In the genomic region with DNA sequence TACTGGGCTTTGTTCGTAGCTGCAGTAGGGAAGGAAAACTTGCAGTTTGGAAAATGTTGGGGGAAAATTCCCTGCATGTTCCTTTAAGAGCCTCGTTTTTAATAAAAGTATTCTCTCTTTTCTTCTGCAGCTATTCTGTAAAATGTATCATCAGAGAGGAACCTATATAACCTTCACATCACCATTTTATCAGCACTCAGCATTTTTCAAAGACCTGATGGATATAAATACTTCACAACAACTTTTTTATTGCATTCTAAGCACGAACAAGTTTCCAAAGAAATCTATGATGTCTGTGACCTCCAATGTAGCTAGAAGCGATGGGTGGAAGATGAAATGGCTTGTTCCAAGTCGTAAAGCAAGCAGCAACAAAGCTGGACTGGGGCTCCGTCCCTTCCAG, we compare ENCODE assay signal across 1 cellular context.
TF ChIP-seq lines count a peak whose summit lies in the region.

No MANE protein-coding gene starts in this region.

TF ChIP-seq in K562, 482 proteins besides CTCF, POLR2A, EP300 and RAD21 (continued from another document):
- TF ChIP-seq, protein P1, sequence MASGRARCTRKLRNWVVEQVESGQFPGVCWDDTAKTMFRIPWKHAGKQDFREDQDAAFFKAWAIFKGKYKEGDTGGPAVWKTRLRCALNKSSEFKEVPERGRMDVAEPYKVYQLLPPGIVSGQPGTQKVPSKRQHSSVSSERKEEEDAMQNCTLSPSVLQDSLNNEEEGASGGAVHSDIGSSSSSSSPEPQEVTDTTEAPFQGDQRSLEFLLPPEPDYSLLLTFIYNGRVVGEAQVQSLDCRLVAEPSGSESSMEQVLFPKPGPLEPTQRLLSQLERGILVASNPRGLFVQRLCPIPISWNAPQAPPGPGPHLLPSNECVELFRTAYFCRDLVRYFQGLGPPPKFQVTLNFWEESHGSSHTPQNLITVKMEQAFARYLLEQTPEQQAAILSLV (tag; IDR thresholded peaks at IDR 0.05) = no peak
- no peak for TF ChIP-seq FOXK1 (CRISPR knock-in tag; IDR thresholded peaks at IDR 0.05; ENCODE audit: borderline replicate concordance)
- TF ChIP-seq RBM14 (IDR thresholded peaks at IDR 0.05; ENCODE audit: borderline replicate concordance, insufficient read depth, low read depth, low read length) = no peak
- no peak for TF ChIP-seq HDAC3 (IDR thresholded peaks at IDR 0.05; ENCODE audit: borderline replicate concordance, partially characterized antibody)
- TF ChIP-seq, protein P2, sequence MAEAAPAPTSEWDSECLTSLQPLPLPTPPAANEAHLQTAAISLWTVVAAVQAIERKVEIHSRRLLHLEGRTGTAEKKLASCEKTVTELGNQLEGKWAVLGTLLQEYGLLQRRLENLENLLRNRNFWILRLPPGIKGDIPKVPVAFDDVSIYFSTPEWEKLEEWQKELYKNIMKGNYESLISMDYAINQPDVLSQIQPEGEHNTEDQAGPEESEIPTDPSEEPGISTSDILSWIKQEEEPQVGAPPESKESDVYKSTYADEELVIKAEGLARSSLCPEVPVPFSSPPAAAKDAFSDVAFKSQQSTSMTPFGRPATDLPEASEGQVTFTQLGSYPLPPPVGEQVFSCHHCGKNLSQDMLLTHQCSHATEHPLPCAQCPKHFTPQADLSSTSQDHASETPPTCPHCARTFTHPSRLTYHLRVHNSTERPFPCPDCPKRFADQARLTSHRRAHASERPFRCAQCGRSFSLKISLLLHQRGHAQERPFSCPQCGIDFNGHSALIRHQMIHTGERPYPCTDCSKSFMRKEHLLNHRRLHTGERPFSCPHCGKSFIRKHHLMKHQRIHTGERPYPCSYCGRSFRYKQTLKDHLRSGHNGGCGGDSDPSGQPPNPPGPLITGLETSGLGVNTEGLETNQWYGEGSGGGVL (CRISPR knock-in tag; IDR thresholded peaks at IDR 0.05) = no peak
TF ChIP-seq in K562: peak in this region for 4.
